ENCODE assay signal across 16 cellular contexts in genomic region chr15:63338170-63338569, GRCh38. TPM values are rescaled to one million over a fixed set of nuclear protein-coding genes. Genes with fewer than 3 reads are reported as not detected.
DNase-seq lines count a peak whose midpoint lies in the region; ATAC-seq and TF ChIP-seq lines count a peak whose summit lies in the region.
"Had no signal": no experiment of that assay in that cellular context is flagged by ENCODE, and none has a peak within 500 bp of the region (broad histone marks: within the 10 kb centered on the region; RNA-seq: fewer than 3 reads in every experiment).

No MANE protein-coding gene starts in this region.

- H3K36me3 ChIP-seq in RWPE2 (ENCODE audit: low read depth) = peaks cover 26% of the 10 kb centered on the region
- H3K36me3 ChIP-seq: ovary, spleen had no signal

- peak; percentile 50 for ATAC-seq in stimulated activated naive CD8-positive, alpha-beta T cell treated with anti-CD3 and anti-CD28 coated beads, Interleukin-15, Interleukin-2, amounts not matched to agents 100 U/mL and 50 U/mL, for 24 hours
- no peak for ATAC-seq in stimulated activated naive CD8-positive, alpha-beta T cell treated with anti-CD3 and anti-CD28 coated beads, Interleukin-15, amount 100 ng/mL, for 72 hours
- ATAC-seq in RWPE2 (ENCODE audit: low read depth) (peak; percentile 80), GM18517 (IDR thresholded peaks at IDR 0.05; ENCODE audit: unreplicated experiment) (no peak)

- H3K36me3 Mint-ChIP-seq in mesothelial cell of epicardium = no peaks in the 10 kb centered on the region
- H3K36me3 Mint-ChIP-seq: activated naive CD8-positive, alpha-beta T cell treated with anti-CD3 and anti-CD28 coated beads, Interleukin-2, amount 10 ng/mL, durations not matched to agents 7 days and 5 days had no signal

- H3K27ac ChIP-seq in RWPE2 (ENCODE audit: poor library complexity, severe bottlenecking) = peak overlapping the region; percentile 1
- H3K27ac ChIP-seq: ovary, spleen had no signal

- H3K4me1 Mint-ChIP-seq in stimulated activated naive CD8-positive, alpha-beta T cell treated with anti-CD3 and anti-CD28 coated beads, Interleukin-15, amount 100 ng/mL, for 72 hours = no peaks in the 10 kb centered on the region
- peaks cover 2% of the 10 kb centered on the region for H3K4me1 Mint-ChIP-seq in mesothelial cell of epicardium

- H3K27ac Mint-ChIP-seq in stimulated activated naive CD8-positive, alpha-beta T cell treated with anti-CD3 and anti-CD28 coated beads, Interleukin-15, amount 100 ng/mL, for 72 hours = no peak overlapping the region
- no peak overlapping the region for H3K27ac Mint-ChIP-seq in mesothelial cell of epicardium
- H3K27ac Mint-ChIP-seq: activated naive CD8-positive, alpha-beta T cell treated with anti-CD3 and anti-CD28 coated beads, Interleukin-2, amount 10 ng/mL, durations not matched to agents 7 days and 5 days had no signal

- H3K4me3 Mint-ChIP-seq in stimulated activated naive CD8-positive, alpha-beta T cell treated with anti-CD3 and anti-CD28 coated beads, Interleukin-15, amount 100 ng/mL, for 72 hours = no peak overlapping the region
- no peak overlapping the region for H3K4me3 Mint-ChIP-seq in mesothelial cell of epicardium
- H3K4me3 Mint-ChIP-seq: activated naive CD8-positive, alpha-beta T cell treated with anti-CD3 and anti-CD28 coated beads, Interleukin-2, amount 10 ng/mL, durations not matched to agents 7 days and 5 days had no signal

- DNase-seq in stimulated activated naive CD8-positive, alpha-beta T cell treated with anti-CD3 and anti-CD28 coated beads, Interleukin-15, Interleukin-2, amounts not matched to agents 100 U/mL and 50 U/mL, for 24 hours = no peak
- DNase-seq in stimulated activated naive CD8-positive, alpha-beta T cell treated with anti-CD3 and anti-CD28 coated beads, Interleukin-15, amount 100 ng/mL, for 72 hours = no peak
- DNase-seq in RWPE2 (ENCODE audit: low spot score) (no peak), fibroblast of pulmonary artery (ENCODE audit: low read depth) (peak; percentile 22), HuH-7 (ENCODE audit: low spot score) (no peak), GM20000 (ENCODE audit: low spot score) (no peak), mesothelial cell of epicardium (ENCODE audit: low spot score in 2 of 2, unreplicated experiment in 2 of 2) (no peak)
- DNase-seq: activated CD8-positive, alpha-beta memory T cell treated with anti-CD3 and anti-CD28 coated beads, Interleukin-2, amount 50 U/mL, for 4 hours; activated naive CD8-positive, alpha-beta T cell treated with anti-CD3 and anti-CD28 coated beads, Interleukin-2, amount 10 ng/mL, durations not matched to agents 7 days and 5 days; dermis blood vessel endothelial cell; foreskin melanocyte; ovary; spleen; SW 1271 had no signal

- peaks cover 8% of the 10 kb centered on the region for H3K27me3 Mint-ChIP-seq in stimulated activated naive CD8-positive, alpha-beta T cell treated with anti-CD3 and anti-CD28 coated beads, Interleukin-15, amount 100 ng/mL, for 72 hours
- H3K27me3 Mint-ChIP-seq in mesothelial cell of epicardium (ENCODE audit: low read depth) = peaks cover 23% of the 10 kb centered on the region

- H3K9me3 Mint-ChIP-seq in stimulated activated naive CD8-positive, alpha-beta T cell treated with anti-CD3 and anti-CD28 coated beads, Interleukin-15, amount 100 ng/mL, for 72 hours = no peaks in the 10 kb centered on the region
- H3K9me3 Mint-ChIP-seq in mesothelial cell of epicardium = no peaks in the 10 kb centered on the region
- H3K9me3 Mint-ChIP-seq: activated naive CD8-positive, alpha-beta T cell treated with anti-CD3 and anti-CD28 coated beads, Interleukin-2, amount 10 ng/mL, durations not matched to agents 7 days and 5 days had no signal

- H3K9me3 ChIP-seq in RWPE2 (ENCODE audit: severe bottlenecking) = no peaks in the 10 kb centered on the region
- H3K9me3 ChIP-seq: ovary, spleen had no signal

- TF ChIP-seq CTCF in RWPE2 (IDR thresholded peaks at IDR 0.05; ENCODE audit: poor library complexity, severe bottlenecking) (no peak), fibroblast of pulmonary artery (IDR thresholded peaks at IDR 0.05; ENCODE audit: low read length, missing control alignments) (no peak), GM20000 (IDR thresholded peaks at IDR 0.05; ENCODE audit: extremely low read depth, missing control alignments) (no peak), mesothelial cell of epicardium (IDR thresholded peaks at IDR 0.05; ENCODE audit: unreplicated experiment) (no peak)

- peaks cover 25% of the 10 kb centered on the region for H3K4me1 ChIP-seq in RWPE2 (ENCODE audit: insufficient read depth, poor library complexity, severe bottlenecking)

- H3K4me3 ChIP-seq in RWPE2 (ENCODE audit: severe bottlenecking) (no peak overlapping the region), fibroblast of pulmonary artery (replicated peaks; ENCODE audit: low read depth, low read length) (no peak overlapping the region)
- H3K4me3 ChIP-seq: ovary, spleen had no signal

- H3K27me3 ChIP-seq in RWPE2 (ENCODE audit: insufficient read depth, poor library complexity, severe bottlenecking) = no peaks in the 10 kb centered on the region
- H3K27me3 ChIP-seq: ovary, spleen had no signal

RNA-seq across cellular contexts. Expression of gene CA12, which starts 43.5 kb away (rescaled TPM):
- 1.0 to 1.6 TPM (median 1.3 TPM) in 3 replicates for total RNA-seq in mesothelial cell of epicardium
- total RNA-seq: activated naive CD8-positive, alpha-beta T cell treated with anti-CD3 and anti-CD28 coated beads, Interleukin-2, amount 10 ng/mL, durations not matched to agents 7 days and 5 days; mononuclear cell had no signal

Comparison
In these comparisons a context has a peak if more than half of its experiments do, and no peak if none do; other contexts are left out.
1. ATAC-seq: peak in stimulated activated naive CD8-positive, alpha-beta T cell treated with anti-CD3 and anti-CD28 coated beads, Interleukin-15, Interleukin-2, amounts not matched to agents 100 U/mL and 50 U/mL, for 24 hours (single experiment) and RWPE2 (single experiment); none in stimulated activated naive CD8-positive, alpha-beta T cell treated with anti-CD3 and anti-CD28 coated beads, Interleukin-15, amount 100 ng/mL, for 72 hours (single experiment) and GM18517 (single experiment).